12 cellular contexts compared by ENCODE assay signal in genomic region chr12:106584104-106585064, GRCh38. TPM values are rescaled to one million over a fixed set of nuclear protein-coding genes. Genes with fewer than 3 reads are reported as not detected.
DNase-seq lines count a peak whose midpoint lies in the region; ATAC-seq, FAIRE-seq and TF ChIP-seq lines count a peak whose summit lies in the region.
"Had no signal": no experiment of that assay in that cellular context is flagged by ENCODE, and none has a peak within 500 bp of the region (broad histone marks: within the 10 kb centered on the region; RNA-seq: fewer than 3 reads in every experiment).

No MANE protein-coding gene starts in this region.

- peaks cover 28% of the 10 kb centered on the region for H3K27me3 ChIP-seq in CD8-positive, alpha-beta T cell (ENCODE audit: insufficient read depth, low read length)
- H3K27me3 ChIP-seq in GM23338 (ENCODE audit: insufficient read depth): peaks cover 84% of the 10 kb centered on the region
- H3K27me3 ChIP-seq in naive thymus-derived CD4-positive, alpha-beta T cell (ENCODE audit: control insufficient read depth in 2 of 2, insufficient read depth in 2 of 2, low read length in 2 of 2): peaks cover 0 to 14% of the 10 kb centered on the region in 2 donors
- peaks cover 85 to 89% (median 88%) of the 10 kb centered on the region in 3 donors for H3K27me3 ChIP-seq in gastrocnemius medialis

- H3K27me3 Mint-ChIP-seq in CD8-positive, alpha-beta T cell (ENCODE audit: low read depth): peaks cover 76% of the 10 kb centered on the region
- peaks cover 84% of the 10 kb centered on the region for H3K27me3 Mint-ChIP-seq in GM23338 (ENCODE audit: insufficient read depth, low read depth, poor library complexity)
- peaks cover 88% of the 10 kb centered on the region for H3K27me3 Mint-ChIP-seq in activated naive CD8-positive, alpha-beta T cell treated with anti-CD3 and anti-CD28 coated beads, Interleukin-2, amount 50 U/mL, for 24 hours
- peaks cover 73 to 87% (median 82%) of the 10 kb centered on the region in 5 donors for H3K27me3 Mint-ChIP-seq in naive thymus-derived CD4-positive, alpha-beta T cell

- no peak overlapping the region for H3K4me3 ChIP-seq in CD8-positive, alpha-beta T cell (ENCODE audit: low read depth, low read length)
- H3K4me3 ChIP-seq in GM23338: peak overlapping the region; percentile 74
- no peak overlapping the region for H3K4me3 ChIP-seq in naive thymus-derived CD4-positive, alpha-beta T cell (ENCODE audit: low read length)
- H3K4me3 ChIP-seq in gastrocnemius medialis: peak overlapping the region in 2 of 4 donors; percentile 45 to 48
- H3K4me3 ChIP-seq: K562 had no signal

- no peaks in the 10 kb centered on the region for H3K79me2 ChIP-seq in GM23338 (replicated peaks; ENCODE audit: insufficient read depth)

- no peak overlapping the region for H3K27ac ChIP-seq in CD8-positive, alpha-beta T cell (ENCODE audit: low read depth, low read length)
- H3K27ac ChIP-seq in GM23338 (ENCODE audit: low read depth): no peak overlapping the region
- H3K27ac ChIP-seq in naive thymus-derived CD4-positive, alpha-beta T cell (ENCODE audit: low read depth, low read length): no peak overlapping the region
- no peak overlapping the region for H3K27ac ChIP-seq in gastrocnemius medialis

- H3K4me1 Mint-ChIP-seq in CD8-positive, alpha-beta T cell (ENCODE audit: low read depth): peaks cover 41% of the 10 kb centered on the region
- H3K4me1 Mint-ChIP-seq in GM23338: peaks cover 53% of the 10 kb centered on the region
- H3K4me1 Mint-ChIP-seq in activated naive CD8-positive, alpha-beta T cell treated with anti-CD3 and anti-CD28 coated beads, Interleukin-2, amount 50 U/mL, for 24 hours: peaks cover 29% of the 10 kb centered on the region
- H3K4me1 Mint-ChIP-seq in naive thymus-derived CD4-positive, alpha-beta T cell: peaks cover 12 to 44% (median 35%) of the 10 kb centered on the region in 7 donors

- H3F3A ChIP-seq in GM23338 (replicated peaks; ENCODE audit: low read depth): peaks cover 13% of the 10 kb centered on the region; the same call in 1 of the 2 replicates

- no peaks in the 10 kb centered on the region for H3K9me2 ChIP-seq in GM23338 (ENCODE audit: insufficient read depth)

- no peaks in the 10 kb centered on the region for H3K9me3 Mint-ChIP-seq in CD8-positive, alpha-beta T cell
- H3K9me3 Mint-ChIP-seq in GM23338: peaks cover 3% of the 10 kb centered on the region; the same call in 2 of the 3 replicates
- no peaks in the 10 kb centered on the region for H3K9me3 Mint-ChIP-seq in activated naive CD8-positive, alpha-beta T cell treated with anti-CD3 and anti-CD28 coated beads, Interleukin-2, amount 50 U/mL, for 24 hours
- no peaks in the 10 kb centered on the region for H3K9me3 Mint-ChIP-seq in naive thymus-derived CD4-positive, alpha-beta T cell

- H3K27ac Mint-ChIP-seq in CD8-positive, alpha-beta T cell: no peak overlapping the region
- no peak overlapping the region for H3K27ac Mint-ChIP-seq in GM23338
- no peak overlapping the region for H3K27ac Mint-ChIP-seq in activated naive CD8-positive, alpha-beta T cell treated with anti-CD3 and anti-CD28 coated beads, Interleukin-2, amount 50 U/mL, for 24 hours
- H3K27ac Mint-ChIP-seq in naive thymus-derived CD4-positive, alpha-beta T cell: peak overlapping the region in 1 of 9 donors; percentile 13

- no peak for TF ChIP-seq POLR2A in gastrocnemius medialis (IDR thresholded peaks at IDR 0.05)

- intact Hi-C loops in CD8-positive, alpha-beta T cell (cut with DNase I, micrococcal nuclease): no loop called here
- intact Hi-C loops in naive thymus-derived CD4-positive, alpha-beta T cell (cut with micrococcal nuclease): no loop called here
- intact Hi-C loops in gastrocnemius medialis (cut with DNase I; ENCODE audit: low total_unique reads): no loop called here

- FAIRE-seq in GM19239 (lab: Jason Lieb, UNC): no peak
- FAIRE-seq: K562 had no signal

- no peaks in the 10 kb centered on the region for H3K9me3 ChIP-seq in CD8-positive, alpha-beta T cell (ENCODE audit: low read length)
- no peaks in the 10 kb centered on the region for H3K9me3 ChIP-seq in naive thymus-derived CD4-positive, alpha-beta T cell (ENCODE audit: control insufficient read depth in 2 of 3, low read length in 3 of 3)
- no peaks in the 10 kb centered on the region for H3K9me3 ChIP-seq in gastrocnemius medialis

- no peak for TF ChIP-seq CTCF in CD8-positive, alpha-beta T cell (IDR thresholded peaks at IDR 0.05)
- no peak for TF ChIP-seq CTCF in GM23338 (conservative IDR thresholded peaks at IDR 0.05; ENCODE audit: low read depth in 2 of 2)
- no peak for TF ChIP-seq CTCF in gastrocnemius medialis (IDR thresholded peaks at IDR 0.05 in 4 of 5, conservative IDR thresholded peaks at IDR 0.05 in 1 of 5)

- POLR2A ChIA-PET in CD8-positive, alpha-beta T cell (lab: Charles Lee): no interaction called here
- POLR2A ChIA-PET in naive thymus-derived CD4-positive, alpha-beta T cell (lab: Charles Lee): no interaction called here

- H3K36me3 Mint-ChIP-seq in CD8-positive, alpha-beta T cell: no peaks in the 10 kb centered on the region
- H3K36me3 Mint-ChIP-seq in GM23338 (ENCODE audit: low read depth): no peaks in the 10 kb centered on the region; the same call in 2 of the 3 replicates
- no peaks in the 10 kb centered on the region for H3K36me3 Mint-ChIP-seq in activated naive CD8-positive, alpha-beta T cell treated with anti-CD3 and anti-CD28 coated beads, Interleukin-2, amount 50 U/mL, for 24 hours (ENCODE audit: low read depth)
- H3K36me3 Mint-ChIP-seq in naive thymus-derived CD4-positive, alpha-beta T cell: no peaks in the 10 kb centered on the region

- peak overlapping the region; percentile 97 for H3K4me2 ChIP-seq in GM23338

- peaks cover 28% of the 10 kb centered on the region for H3K4me1 ChIP-seq in CD8-positive, alpha-beta T cell (ENCODE audit: insufficient read depth, low read length)
- H3K4me1 ChIP-seq in GM23338 (ENCODE audit: insufficient read depth): peaks cover 42% of the 10 kb centered on the region
- H3K4me1 ChIP-seq in naive thymus-derived CD4-positive, alpha-beta T cell (ENCODE audit: control insufficient read depth in 2 of 2, insufficient read depth in 2 of 2, low read length in 2 of 2): no peaks in the 10 kb centered on the region
- H3K4me1 ChIP-seq in gastrocnemius medialis: peaks cover 7 to 44% of the 10 kb centered on the region in 2 donors

- peak overlapping the region; percentile 42 for H3K4me3 Mint-ChIP-seq in CD8-positive, alpha-beta T cell
- peak overlapping the region; percentile 72 for H3K4me3 Mint-ChIP-seq in GM23338
- H3K4me3 Mint-ChIP-seq in activated naive CD8-positive, alpha-beta T cell treated with anti-CD3 and anti-CD28 coated beads, Interleukin-2, amount 50 U/mL, for 24 hours: peak overlapping the region; percentile 67
- peak overlapping the region; percentile 7 to 89 (median 58) for H3K4me3 Mint-ChIP-seq in naive thymus-derived CD4-positive, alpha-beta T cell

- in situ Hi-C loops in gastrocnemius medialis (cut with MboI; ENCODE audit: low sequenced_read_pairs in 4 of 4): no loop called here

- ATAC-seq in CD8-positive, alpha-beta T cell: no peak
- no peak for ATAC-seq in GM23338
- no peak for ATAC-seq in activated naive CD8-positive, alpha-beta T cell treated with anti-CD3 and anti-CD28 coated beads, Interleukin-2, amount 50 U/mL, for 24 hours
- ATAC-seq in naive thymus-derived CD4-positive, alpha-beta T cell: no peak
- no peak for ATAC-seq in gastrocnemius medialis
- no peak for ATAC-seq in HG03378 (IDR thresholded peaks at IDR 0.05; ENCODE audit: unreplicated experiment)
- no peak for ATAC-seq in HG02884 (IDR thresholded peaks at IDR 0.05; ENCODE audit: unreplicated experiment)
- ATAC-seq: K562 had no signal

- DNase-seq in CD8-positive, alpha-beta T cell: no peak
- DNase-seq in GM23338 (ENCODE audit: low spot score): peak; percentile 55
- peak; percentile 6 for DNase-seq in activated naive CD8-positive, alpha-beta T cell treated with anti-CD3 and anti-CD28 coated beads, Interleukin-2, amount 50 U/mL, for 24 hours
- no peak for DNase-seq in naive thymus-derived CD4-positive, alpha-beta T cell
- DNase-seq in gastrocnemius medialis: no peak
- no peak for DNase-seq in GM19239 (ENCODE audit: insufficient read length, low spot score)
- DNase-seq: amniotic stem cell, foreskin melanocyte, NCI-H524 treated with DMSO at 0.1 percent for 48 hours had no signal

- peaks cover 27% of the 10 kb centered on the region for H4K20me1 ChIP-seq in GM23338 (replicated peaks; ENCODE audit: insufficient read depth)

- peak overlapping the region; percentile 56; the same call in 1 of the 2 replicates for H2AFZ ChIP-seq in GM23338

- H3K36me3 ChIP-seq in CD8-positive, alpha-beta T cell (ENCODE audit: insufficient read depth, low read length): no peaks in the 10 kb centered on the region
- H3K36me3 ChIP-seq in GM23338 (ENCODE audit: insufficient read depth) (no peaks in the 10 kb centered on the region), gastrocnemius medialis (no peaks in the 10 kb centered on the region)
- H3K36me3 ChIP-seq in naive thymus-derived CD4-positive, alpha-beta T cell (ENCODE audit: control insufficient read depth in 2 of 3, insufficient read depth in 3 of 3, low read length in 3 of 3): no peaks in the 10 kb centered on the region

- CTCF ChIA-PET in CD8-positive, alpha-beta T cell (lab: Charles Lee): no interaction called here
- CTCF ChIA-PET in naive thymus-derived CD4-positive, alpha-beta T cell (lab: Charles Lee): no interaction called here

TF ChIP-seq in GM23338, 12 proteins besides CTCF, POLR2A, EP300 and RAD21:
- TF ChIP-seq ZNF114 (CRISPR knock-in tag; IDR thresholded peaks at IDR 0.05) (no peak), EZH2 (IDR thresholded peaks at IDR 0.05; ENCODE audit: low read depth, unreplicated experiment) (peak; percentile 87), EZH2phosphoT487 (IDR thresholded peaks at IDR 0.05; ENCODE audit: unreplicated experiment) (peak; percentile 23), NANOG (IDR thresholded peaks at IDR 0.05; ENCODE audit: borderline replicate concordance) (no peak)

RNA-seq across cellular contexts. Expression of gene RFX4, which starts 1.6 kb away (rescaled TPM):
- not detected for total RNA-seq in CD8-positive, alpha-beta T cell
- 2.1 TPM in 1 of 2 replicates, not detected in the other for total RNA-seq in GM23338 (2014; rRNA removed; shearing (Covaris generic))
- polyA plus RNA-seq in GM23338 (2016; fragmentation: Nextera tagmentation; extraction: Ambion mirVana): 0.23 and 0.49 TPM in 2 replicates
- total RNA-seq in naive thymus-derived CD4-positive, alpha-beta T cell: not detected
- polyA plus RNA-seq in naive thymus-derived CD4-positive, alpha-beta T cell: not detected
- total RNA-seq in gastrocnemius medialis: not detected
- total RNA-seq: K562 had no signal
- polyA plus RNA-seq: K562 had no signal

Comparison
In these comparisons a context has a peak if more than half of its experiments do, and no peak if none do; other contexts are left out.
1. DNase-seq: peak in GM23338 (single experiment) and activated naive CD8-positive, alpha-beta T cell treated with anti-CD3 and anti-CD28 coated beads, Interleukin-2, amount 50 U/mL, for 24 hours (single experiment); none in CD8-positive, alpha-beta T cell (0 of 7), naive thymus-derived CD4-positive, alpha-beta T cell (0 of 9), gastrocnemius medialis (0 of 2) and GM19239 (single experiment).
2. Peak in every context shown above with its lines, with median percentiles within 50 percentile points of each other: H3K4me3 Mint-ChIP-seq.